In genomic region chr3:181326637-181327223, GRCh38 we compare ENCODE assay signal across 8 cellular contexts.
DNase-seq lines count a peak whose midpoint lies in the region; ATAC-seq and TF ChIP-seq lines count a peak whose summit lies in the region.

No MANE protein-coding gene starts in this region.

- H3K9ac ChIP-seq in Karpas-422 (ENCODE audit: low read length) = no peak overlapping the region

- peak; percentile 22 for DNase-seq in BE2C
- DNase-seq in Karpas-422 = peak; percentile 73
- peak; percentile 3 for DNase-seq in RPMI7951 (ENCODE audit: low read depth)
- peak; percentile 25 for DNase-seq in fibroblast of peridontal ligament (ENCODE audit: extremely low read depth)
- peak; percentile 69 for DNase-seq in putamen (ENCODE audit: low spot score)
- DNase-seq in activated effector memory CD4-positive, alpha-beta T cell treated with Interleukin-2 at 50 U/mL for 16 hours = no peak

- H3K4me2 ChIP-seq in Karpas-422 (ENCODE audit: low read depth, low read length, poor library complexity, severe bottlenecking) = no peak overlapping the region

- H3K36me3 ChIP-seq in BE2C = no peaks in the 10 kb centered on the region
- H3K36me3 ChIP-seq in Karpas-422 (ENCODE audit: insufficient read depth, low read length) = no peaks in the 10 kb centered on the region

- H3K4me3 ChIP-seq in BE2C (ENCODE audit: low read depth, low read length) (no peak overlapping the region), Karpas-422 (ENCODE audit: low read length) (no peak overlapping the region)

- H3K27ac ChIP-seq in Karpas-422 (ENCODE audit: low read length) = no peak overlapping the region

- H4K20me1 ChIP-seq in Karpas-422 (ENCODE audit: insufficient read depth, low read depth, low read length) = no peaks in the 10 kb centered on the region

- no peak overlapping the region for H2AFZ ChIP-seq in Karpas-422 (ENCODE audit: low read length)

- peak; percentile 51 for ATAC-seq in GM19324 (IDR thresholded peaks at IDR 0.05; ENCODE audit: low FRiP score, unreplicated experiment)
- ATAC-seq in HG03139 (IDR thresholded peaks at IDR 0.05; ENCODE audit: unreplicated experiment) = no peak

- no peaks in the 10 kb centered on the region for H3K9me2 ChIP-seq in Karpas-422 (replicated peaks; ENCODE audit: insufficient read depth, low read length)

- no peaks in the 10 kb centered on the region for H3K79me2 ChIP-seq in Karpas-422 (ENCODE audit: low read length)

- H3K27me3 ChIP-seq in BE2C (no peaks in the 10 kb centered on the region), Karpas-422 (ENCODE audit: low read length) (no peaks in the 10 kb centered on the region)

- H3K9me3 ChIP-seq in BE2C (no peaks in the 10 kb centered on the region), Karpas-422 (ENCODE audit: low read length) (no peaks in the 10 kb centered on the region)

- peak; percentile 83 for TF ChIP-seq CTCF in BE2C (IDR thresholded peaks at IDR 0.05; ENCODE audit: low read depth, low read length)

- H3K4me1 ChIP-seq in BE2C (peaks cover 26% of the 10 kb centered on the region), Karpas-422 (ENCODE audit: low read length) (no peaks in the 10 kb centered on the region)
